In the genomic region with DNA sequence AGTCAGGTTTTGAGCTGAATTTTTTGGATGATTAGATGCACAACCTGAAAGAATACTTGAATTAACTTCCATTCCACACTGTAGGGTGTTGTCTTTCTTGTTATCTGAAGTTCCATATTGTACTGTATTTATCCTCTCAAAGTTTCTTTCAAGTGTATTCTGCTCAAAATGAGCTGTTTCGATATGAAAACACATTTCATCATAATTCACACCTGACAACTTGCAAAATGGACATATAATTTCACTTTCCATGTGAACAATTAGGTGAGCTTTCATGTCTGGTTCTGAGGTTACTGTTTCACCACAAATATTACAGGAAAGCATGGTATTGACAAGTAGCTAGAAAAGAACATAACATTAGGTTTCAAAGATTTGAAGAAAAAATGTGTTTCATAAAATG, we compare ENCODE assay signal across 9 cellular contexts.
A peak's percentile ranks its signal among the peaks of the same experiment; 100 is the strongest.
DNase-seq lines count a peak whose midpoint lies in the region; ATAC-seq and TF ChIP-seq lines count a peak whose summit lies in the region.
"Had no signal": no experiment of that assay in that cellular context is flagged by ENCODE, and none has a peak within 500 bp of the region (broad histone marks: within the 10 kb centered on the region; RNA-seq: fewer than 3 reads in every experiment).

No MANE protein-coding gene starts in this region.

- H3K9me3 Mint-ChIP-seq in nephron progenitor cell: no peaks in the 10 kb centered on the region

- peaks cover 7% of the 10 kb centered on the region for H3K27me3 Mint-ChIP-seq in nephron progenitor cell (ENCODE audit: low read depth, poor library complexity)

- H3K4me3 ChIP-seq in SK-N-MC: peak overlapping the region; percentile 65

- H3K36me3 Mint-ChIP-seq in nephron progenitor cell (ENCODE audit: low read depth): peaks cover 4% of the 10 kb centered on the region

- peak; percentile 53 for ATAC-seq in GM18868 (IDR thresholded peaks at IDR 0.05; ENCODE audit: unreplicated experiment)
- ATAC-seq in HG02623 (IDR thresholded peaks at IDR 0.05; ENCODE audit: unreplicated experiment): peak; percentile 42

- peak overlapping the region; percentile 64 for H3K9ac ChIP-seq in SK-N-MC (ENCODE audit: insufficient read length)

- peak overlapping the region; percentile 98 for H3K4me3 Mint-ChIP-seq in nephron progenitor cell

- TF ChIP-seq CTCF in nephron progenitor cell (IDR thresholded peaks at IDR 0.05): no peak

- peaks cover 35% of the 10 kb centered on the region for H3K4me1 Mint-ChIP-seq in nephron progenitor cell

- no peaks in the 10 kb centered on the region for H3K9me3 ChIP-seq in SK-N-MC (ENCODE audit: low read depth, low read length)

- no peak for DNase-seq in SK-N-MC (ENCODE audit: low read depth, low spot score)
- no peak for DNase-seq in nephron progenitor cell
- no peak for DNase-seq in germinal center (ENCODE audit: low spot score)
- no peak for DNase-seq in NCI-H226
- DNase-seq in NCI-H1417 treated with DMSO at 0.1 percent for 48 hours (lab: John Stamatoyannopoulos, UW): no peak
- DNase-seq in NCI-H69 (lab: John Stamatoyannopoulos, UW): no peak
- DNase-seq: brain microvascular endothelial cell had no signal

- no peaks in the 10 kb centered on the region for H3K36me3 ChIP-seq in SK-N-MC (ENCODE audit: insufficient read depth, low read length)
- H3K36me3 ChIP-seq: brain microvascular endothelial cell had no signal

- no peak overlapping the region for H3K27ac Mint-ChIP-seq in nephron progenitor cell

- H3K27ac ChIP-seq in SK-N-MC: no peak overlapping the region
- H3K27ac ChIP-seq: brain microvascular endothelial cell had no signal
